12 cellular contexts compared by ENCODE assay signal in genomic region chr2:45353879-45354278, GRCh38.
DNase-seq lines count a peak whose midpoint lies in the region.
"Had no signal": no experiment of that assay in that cellular context is flagged by ENCODE, and none has a peak within 500 bp of the region (broad histone marks: within the 10 kb centered on the region; RNA-seq: fewer than 3 reads in every experiment).

No MANE protein-coding gene starts in this region.

- H3K27ac ChIP-seq in mesendoderm (ENCODE audit: low read depth, low read length) = no peak overlapping the region
- H3K27ac ChIP-seq: parathyroid adenoma had no signal

- H3K56ac ChIP-seq in mesendoderm (ENCODE audit: low read length) = no peak overlapping the region

- H3K4me3 ChIP-seq in mesendoderm (ENCODE audit: low read length) = no peak overlapping the region

- WGBS in mesendoderm (ENCODE audit: extremely low coverage, insufficient coverage, low lambda C conversion rate) = no CpG with 5 or more reads among the region's 2 CpGs

- no peak overlapping the region for H4K8ac ChIP-seq in mesendoderm (ENCODE audit: low read depth, low read length)

- no peak overlapping the region for H3K23ac ChIP-seq in mesendoderm (ENCODE audit: low read length)

- no peak overlapping the region for H3K18ac ChIP-seq in mesendoderm (ENCODE audit: low read length)

- peak; percentile 27 for DNase-seq in H4 (ENCODE audit: low spot score)
- DNase-seq in SW480 (ENCODE audit: low spot score) = peak; percentile 18
- DNase-seq in fibroblast of peridontal ligament (ENCODE audit: extremely low read depth) = peak; percentile 98
- peak; percentile 89 for DNase-seq in smooth muscle cell of the brain vasculature (ENCODE audit: low read depth, low spot score)
- DNase-seq in NCI-H1105 treated with DMSO at 0.1 percent for 48 hours (lab: John Stamatoyannopoulos, UW) = no peak
- no peak for DNase-seq in mesendoderm
- no peak for DNase-seq in DMS79 treated with DMSO at 0.1 percent for 48 hours (lab: John Stamatoyannopoulos, UW)
- DNase-seq: activated CD8-positive, alpha-beta memory T cell treated with anti-CD3 and anti-CD28 coated beads for 24 hours; activated naive CD8-positive, alpha-beta T cell treated with anti-CD3 and anti-CD28 coated beads, Interleukin-2, amount 10 ng/mL, durations not matched to agents 7 days and 5 days; NCI-H526 treated with DMSO at 0.1 percent for 48 hours; T-cell had no signal

- no peaks in the 10 kb centered on the region for H3K27me3 ChIP-seq in mesendoderm (ENCODE audit: insufficient read depth, low read length, poor library complexity)

- no peaks in the 10 kb centered on the region for H3K36me3 ChIP-seq in mesendoderm (ENCODE audit: control insufficient read depth, insufficient read depth, low read length)

- no peak overlapping the region for H2AK5ac ChIP-seq in mesendoderm (ENCODE audit: low read length)

- H4K5ac ChIP-seq in mesendoderm (ENCODE audit: low read length) = no peak overlapping the region

- H3K79me2 ChIP-seq in mesendoderm (ENCODE audit: control insufficient read depth, insufficient read depth, low read length) = no peaks in the 10 kb centered on the region
- H3K79me2 ChIP-seq: parathyroid adenoma had no signal

- no peak overlapping the region for H2BK5ac ChIP-seq in mesendoderm (ENCODE audit: low read length)

- H2BK15ac ChIP-seq in mesendoderm (replicated peaks; ENCODE audit: low read depth) = no peak overlapping the region

- no peaks in the 10 kb centered on the region for H3K4me1 ChIP-seq in mesendoderm (ENCODE audit: control insufficient read depth, low read depth, low read length)
- H3K4me1 ChIP-seq: parathyroid adenoma had no signal

- H3K79me1 ChIP-seq in mesendoderm (ENCODE audit: low read length) = no peaks in the 10 kb centered on the region

- H3K4ac ChIP-seq in mesendoderm (ENCODE audit: low read depth, low read length) = no peak overlapping the region

- no peak overlapping the region for H3K4me2 ChIP-seq in mesendoderm (ENCODE audit: low read length)

- no peak overlapping the region for H2BK120ac ChIP-seq in mesendoderm (ENCODE audit: low read depth, low read length)

- H3K9ac ChIP-seq in mesendoderm (ENCODE audit: low read length) = no peak overlapping the region
- H3K9ac ChIP-seq: parathyroid adenoma had no signal

Comparison
In these comparisons a context has a peak if more than half of its experiments do, and no peak if none do; other contexts are left out.
1. DNase-seq: peak in H4 (single experiment), SW480 (single experiment), fibroblast of peridontal ligament (single experiment) and smooth muscle cell of the brain vasculature (single experiment); none in NCI-H1105 treated with DMSO at 0.1 percent for 48 hours (single experiment), mesendoderm (single experiment) and DMS79 treated with DMSO at 0.1 percent for 48 hours (single experiment).